17 cellular contexts compared by ENCODE assay signal in genomic region chr10:74969530-74969929, GRCh38.
DNase-seq lines count a peak whose midpoint lies in the region; ATAC-seq and TF ChIP-seq lines count a peak whose summit lies in the region.
"Had no signal": no experiment of that assay in that cellular context is flagged by ENCODE, and none has a peak within 500 bp of the region (broad histone marks: within the 10 kb centered on the region; RNA-seq: fewer than 3 reads in every experiment).

No MANE protein-coding gene starts in this region.

- no peak for DNase-seq in activated CD8-positive, alpha-beta T cell treated with anti-CD3 and anti-CD28 coated beads for 36 hours
- DNase-seq in activated CD8-positive, alpha-beta T cell treated with anti-CD3 and anti-CD28 coated beads, Interleukin-2, amount 10 ng/mL, durations not matched to agents 7 days and 5 days: no peak
- no peak for DNase-seq in activated naive CD8-positive, alpha-beta T cell treated with anti-CD3 and anti-CD28 coated beads for 36 hours
- no peak for DNase-seq in natural killer cell treated with Interleukin-12 subunit alpha and Interleukin-12 subunit beta and Interleukin-15 and Interleukin-18, amount 100 ng/mL, for 72 hours (ENCODE audit: low spot score)
- DNase-seq in tibial nerve (ENCODE audit: low spot score in 2 of 2): no peak
- no peak for DNase-seq in DMS 273 treated with DMSO at 0.1 percent for 48 hours (lab: John Stamatoyannopoulos, UW)
- no peak for DNase-seq in NCI-H446 (lab: John Stamatoyannopoulos, UW)
- DNase-seq: C1 segment of cervical spinal cord, DMS53, H7, Karpas-422, MM.1S, NCI-H1930, NCI-H510A treated with DMSO at 0.1 percent for 48 hours, NCI-H82, PC-9 had no signal

- H2AFZ ChIP-seq in Loucy (ENCODE audit: low read length): no peak overlapping the region
- H2AFZ ChIP-seq: PC-9 had no signal

- H3F3A ChIP-seq in Loucy (ENCODE audit: low read depth): peaks cover 16% of the 10 kb centered on the region; the same call in 1 of the 2 replicates

- POLR2A ChIA-PET in activated CD8-positive, alpha-beta T cell treated with anti-CD3 and anti-CD28 coated beads for 36 hours (lab: Charles Lee): no interaction called here
- POLR2A ChIA-PET in activated CD8-positive, alpha-beta T cell treated with anti-CD3 and anti-CD28 coated beads, Interleukin-2, amount 10 ng/mL, durations not matched to agents 7 days and 5 days (lab: Charles Lee): interaction anchor here (2.3 kb wide), 1 partner anchor 8 kb away, joined by 11 read pairs; no protein-coding TSS in a partner anchor

- no peaks in the 10 kb centered on the region for H3K9me3 ChIP-seq in Loucy (ENCODE audit: insufficient read depth, low read depth, low read length)
- H3K9me3 ChIP-seq in tibial nerve: no peaks in the 10 kb centered on the region

- H3K27ac ChIP-seq in tibial nerve: no peak overlapping the region
- H3K27ac ChIP-seq: PC-9 had no signal

- H3K4me2 ChIP-seq in Loucy (ENCODE audit: low read depth, low read length, poor library complexity, severe bottlenecking): peak overlapping the region; percentile 82

- no peaks in the 10 kb centered on the region for H3K27me3 ChIP-seq in Loucy (ENCODE audit: insufficient read depth, low read length, poor library complexity, severe bottlenecking)
- no peaks in the 10 kb centered on the region for H3K27me3 ChIP-seq in tibial nerve

- no peak for TF ChIP-seq POLR2A in tibial nerve (IDR thresholded peaks at IDR 0.05)

- peaks cover 72% of the 10 kb centered on the region for H3K79me2 ChIP-seq in Loucy (ENCODE audit: insufficient read depth, low read length)

- H3K27me3 Mint-ChIP-seq in activated CD8-positive, alpha-beta T cell treated with anti-CD3 and anti-CD28 coated beads for 36 hours: no peaks in the 10 kb centered on the region
- H3K27me3 Mint-ChIP-seq in activated CD8-positive, alpha-beta T cell treated with anti-CD3 and anti-CD28 coated beads, Interleukin-2, amount 10 ng/mL, durations not matched to agents 7 days and 5 days (ENCODE audit: low read depth): no peaks in the 10 kb centered on the region
- H3K27me3 Mint-ChIP-seq in activated naive CD8-positive, alpha-beta T cell treated with anti-CD3 and anti-CD28 coated beads for 36 hours: no peaks in the 10 kb centered on the region
- H3K27me3 Mint-ChIP-seq in natural killer cell treated with Interleukin-12 subunit alpha and Interleukin-12 subunit beta and Interleukin-15 and Interleukin-18, amount 100 ng/mL, for 72 hours: no peaks in the 10 kb centered on the region

- peaks cover 14% of the 10 kb centered on the region for H3K36me3 Mint-ChIP-seq in activated CD8-positive, alpha-beta T cell treated with anti-CD3 and anti-CD28 coated beads for 36 hours (ENCODE audit: low read depth)
- H3K36me3 Mint-ChIP-seq in activated CD8-positive, alpha-beta T cell treated with anti-CD3 and anti-CD28 coated beads, Interleukin-2, amount 10 ng/mL, durations not matched to agents 7 days and 5 days (ENCODE audit: low read depth): peaks cover 21% of the 10 kb centered on the region
- peaks cover 15% of the 10 kb centered on the region for H3K36me3 Mint-ChIP-seq in activated naive CD8-positive, alpha-beta T cell treated with anti-CD3 and anti-CD28 coated beads for 36 hours
- peaks cover 9% of the 10 kb centered on the region for H3K36me3 Mint-ChIP-seq in natural killer cell treated with Interleukin-12 subunit alpha and Interleukin-12 subunit beta and Interleukin-15 and Interleukin-18, amount 100 ng/mL, for 72 hours

- peaks cover 20% of the 10 kb centered on the region; the same call in 1 of the 2 replicates for H3K36me3 ChIP-seq in Loucy (ENCODE audit: insufficient read depth, low read length)
- H3K36me3 ChIP-seq in tibial nerve: no peaks in the 10 kb centered on the region

- peaks cover 3% of the 10 kb centered on the region for H3K9me3 Mint-ChIP-seq in activated CD8-positive, alpha-beta T cell treated with anti-CD3 and anti-CD28 coated beads for 36 hours
- no peaks in the 10 kb centered on the region for H3K9me3 Mint-ChIP-seq in activated CD8-positive, alpha-beta T cell treated with anti-CD3 and anti-CD28 coated beads, Interleukin-2, amount 10 ng/mL, durations not matched to agents 7 days and 5 days (ENCODE audit: insufficient read depth)
- H3K9me3 Mint-ChIP-seq in activated naive CD8-positive, alpha-beta T cell treated with anti-CD3 and anti-CD28 coated beads for 36 hours: peaks cover 1% of the 10 kb centered on the region
- H3K9me3 Mint-ChIP-seq in natural killer cell treated with Interleukin-12 subunit alpha and Interleukin-12 subunit beta and Interleukin-15 and Interleukin-18, amount 100 ng/mL, for 72 hours: no peaks in the 10 kb centered on the region

- no peaks in the 10 kb centered on the region for H3K9me2 ChIP-seq in Loucy (replicated peaks; ENCODE audit: low read depth, low read length)

- no peak for ATAC-seq in activated CD8-positive, alpha-beta T cell treated with anti-CD3 and anti-CD28 coated beads for 36 hours
- ATAC-seq in activated CD8-positive, alpha-beta T cell treated with anti-CD3 and anti-CD28 coated beads, Interleukin-2, amount 10 ng/mL, durations not matched to agents 7 days and 5 days: no peak
- no peak for ATAC-seq in natural killer cell treated with Interleukin-12 subunit alpha and Interleukin-12 subunit beta and Interleukin-15 and Interleukin-18, amount 100 ng/mL, for 72 hours

- no peak for TF ChIP-seq EP300 in tibial nerve (IDR thresholded peaks at IDR 0.05)

- no peak for TF ChIP-seq CTCF in activated CD8-positive, alpha-beta T cell treated with anti-CD3 and anti-CD28 coated beads for 36 hours (IDR thresholded peaks at IDR 0.05)
- TF ChIP-seq CTCF in Loucy (conservative IDR thresholded peaks at IDR 0.05; ENCODE audit: low read length) (peak; percentile 30; the same call in 1 of the 2 replicates), tibial nerve (IDR thresholded peaks at IDR 0.05) (no peak)

- H3K9ac ChIP-seq in Loucy (ENCODE audit: low read depth, low read length, poor library complexity, severe bottlenecking): peak overlapping the region; percentile 76

- H3K4me3 ChIP-seq in Loucy (ENCODE audit: low read length, poor library complexity, severe bottlenecking) (peak overlapping the region; percentile 65), tibial nerve (no peak overlapping the region)
- H3K4me3 ChIP-seq: PC-9 had no signal

- H3K27ac Mint-ChIP-seq in activated CD8-positive, alpha-beta T cell treated with anti-CD3 and anti-CD28 coated beads for 36 hours: peak overlapping the region; percentile 90
- H3K27ac Mint-ChIP-seq in activated CD8-positive, alpha-beta T cell treated with anti-CD3 and anti-CD28 coated beads, Interleukin-2, amount 10 ng/mL, durations not matched to agents 7 days and 5 days: no peak overlapping the region
- H3K27ac Mint-ChIP-seq in activated naive CD8-positive, alpha-beta T cell treated with anti-CD3 and anti-CD28 coated beads for 36 hours: peak overlapping the region; percentile 90
- peak overlapping the region; percentile 84 to 94 for H3K27ac Mint-ChIP-seq in natural killer cell treated with Interleukin-12 subunit alpha and Interleukin-12 subunit beta and Interleukin-15 and Interleukin-18, amount 100 ng/mL, for 72 hours

- peaks cover 43% of the 10 kb centered on the region for H3K4me1 Mint-ChIP-seq in activated CD8-positive, alpha-beta T cell treated with anti-CD3 and anti-CD28 coated beads for 36 hours (ENCODE audit: low read depth)
- H3K4me1 Mint-ChIP-seq in activated CD8-positive, alpha-beta T cell treated with anti-CD3 and anti-CD28 coated beads, Interleukin-2, amount 10 ng/mL, durations not matched to agents 7 days and 5 days (ENCODE audit: low read depth): peaks cover 27% of the 10 kb centered on the region
- H3K4me1 Mint-ChIP-seq in activated naive CD8-positive, alpha-beta T cell treated with anti-CD3 and anti-CD28 coated beads for 36 hours: peaks cover 56% of the 10 kb centered on the region
- H3K4me1 Mint-ChIP-seq in natural killer cell treated with Interleukin-12 subunit alpha and Interleukin-12 subunit beta and Interleukin-15 and Interleukin-18, amount 100 ng/mL, for 72 hours (ENCODE audit: low read depth in 2 of 2): peaks cover 31 to 37% of the 10 kb centered on the region in 2 donors

- CTCF ChIA-PET in activated CD8-positive, alpha-beta T cell treated with anti-CD3 and anti-CD28 coated beads for 36 hours (lab: Charles Lee): interaction anchor here (1.8 kb wide), 1 partner anchor 10 kb away, joined by 5 read pairs; no protein-coding TSS in a partner anchor
- CTCF ChIA-PET in activated CD8-positive, alpha-beta T cell treated with anti-CD3 and anti-CD28 coated beads, Interleukin-2, amount 10 ng/mL, durations not matched to agents 7 days and 5 days (lab: Charles Lee): interaction anchor here (1.2 to 1.4 kb wide), 3 partner anchors 10 to 231 kb away, joined by 3 to 4 read pairs (median 3); no protein-coding TSS in a partner anchor

- no peaks in the 10 kb centered on the region for H4K20me1 ChIP-seq in Loucy (ENCODE audit: insufficient read depth, low read length, poor library complexity, severe bottlenecking)

- intact Hi-C loops in activated CD8-positive, alpha-beta T cell treated with anti-CD3 and anti-CD28 coated beads for 36 hours (cut with micrococcal nuclease): no loop called here

- WGBS in tibial nerve, 2 donors: 94 to 98% methylated on average over 4 of the region's 4 CpGs

- no peak overlapping the region for H3K4me3 Mint-ChIP-seq in activated CD8-positive, alpha-beta T cell treated with anti-CD3 and anti-CD28 coated beads for 36 hours
- H3K4me3 Mint-ChIP-seq in activated CD8-positive, alpha-beta T cell treated with anti-CD3 and anti-CD28 coated beads, Interleukin-2, amount 10 ng/mL, durations not matched to agents 7 days and 5 days: no peak overlapping the region
- H3K4me3 Mint-ChIP-seq in activated naive CD8-positive, alpha-beta T cell treated with anti-CD3 and anti-CD28 coated beads for 36 hours: no peak overlapping the region
- H3K4me3 Mint-ChIP-seq in natural killer cell treated with Interleukin-12 subunit alpha and Interleukin-12 subunit beta and Interleukin-15 and Interleukin-18, amount 100 ng/mL, for 72 hours: peak overlapping the region; percentile 9

- H3K4me1 ChIP-seq in Loucy (ENCODE audit: insufficient read depth, low read length, poor library complexity, severe bottlenecking): peaks cover 65% of the 10 kb centered on the region
- H3K4me1 ChIP-seq in tibial nerve: peaks cover 0 to 51% (median 10%) of the 10 kb centered on the region in 4 donors
